In genomic region chr1:72936151-72936740, GRCh38 we compare ENCODE assay signal across 16 cellular contexts.
A peak's percentile ranks its signal among the peaks of the same experiment; 100 is the strongest.
DNase-seq lines count a peak whose midpoint lies in the region; ATAC-seq and TF ChIP-seq lines count a peak whose summit lies in the region.
"Had no signal": no experiment of that assay in that cellular context is flagged by ENCODE, and none has a peak within 500 bp of the region (broad histone marks: within the 10 kb centered on the region; RNA-seq: fewer than 3 reads in every experiment).

No MANE protein-coding gene starts in this region.

- H2AFZ ChIP-seq in PC-3 (ENCODE audit: low read length): peak overlapping the region; percentile 35

- TF ChIP-seq CTCF in PC-3 (conservative IDR thresholded peaks at IDR 0.05; ENCODE audit: low read depth, low read length): no peak
- TF ChIP-seq CTCF in choroid plexus epithelial cell (conservative IDR thresholded peaks at IDR 0.05; ENCODE audit: low read depth, low read length): no peak
- TF ChIP-seq CTCF in osteocyte (IDR thresholded peaks at IDR 0.05): no peak

- H3K27me3 Mint-ChIP-seq in osteocyte (ENCODE audit: unreplicated experiment): no peaks in the 10 kb centered on the region
- H3K27me3 Mint-ChIP-seq: CD4-positive, alpha-beta memory T cell; IgD-negative memory B cell had no signal

- no peaks in the 10 kb centered on the region for H3K27me3 ChIP-seq in PC-3 (ENCODE audit: low read length)
- H3K27me3 ChIP-seq: BE2C had no signal

- no peak overlapping the region for H3K4me3 Mint-ChIP-seq in osteocyte (ENCODE audit: unreplicated experiment)
- H3K4me3 Mint-ChIP-seq: CD4-positive, alpha-beta memory T cell; IgD-negative memory B cell had no signal

- H3K79me2 ChIP-seq in PC-3 (ENCODE audit: low read length): no peaks in the 10 kb centered on the region

- peak; percentile 92 for ATAC-seq in PC-3

- no peaks in the 10 kb centered on the region for H3K36me3 ChIP-seq in PC-3 (ENCODE audit: low read depth, low read length)
- H3K36me3 ChIP-seq: BE2C had no signal

- H3K27ac ChIP-seq in PC-3 (ENCODE audit: low read length): peak overlapping the region; percentile 75

- H3K36me3 Mint-ChIP-seq in osteocyte (ENCODE audit: unreplicated experiment): no peaks in the 10 kb centered on the region
- H3K36me3 Mint-ChIP-seq: CD4-positive, alpha-beta memory T cell; IgD-negative memory B cell had no signal

- no peaks in the 10 kb centered on the region for H3K9me2 ChIP-seq in PC-3 (replicated peaks; ENCODE audit: low read length)

- CTCF ChIA-PET in PC-3 (lab: Charles Lee): no interaction called here

- H3K9ac ChIP-seq in PC-3 (ENCODE audit: low read length): peak overlapping the region; percentile 12; the same call in 1 of the 2 replicates

- no peak overlapping the region for H3K27ac Mint-ChIP-seq in osteocyte (ENCODE audit: unreplicated experiment)
- H3K27ac Mint-ChIP-seq: CD4-positive, alpha-beta memory T cell; IgD-negative memory B cell had no signal

- intact Hi-C loops in PC-3 (cut with micrococcal nuclease): no loop called here

- H3K4me1 ChIP-seq in PC-3 (ENCODE audit: insufficient read depth, low read length): peaks cover 32% of the 10 kb centered on the region
- H3K4me1 ChIP-seq: BE2C had no signal

- H3K4me1 Mint-ChIP-seq in osteocyte (ENCODE audit: unreplicated experiment): peaks cover 5% of the 10 kb centered on the region
- H3K4me1 Mint-ChIP-seq: CD4-positive, alpha-beta memory T cell; IgD-negative memory B cell had no signal

- H3F3A ChIP-seq in PC-3 (ENCODE audit: low read length, unreplicated experiment): no peaks in the 10 kb centered on the region

- DNase-seq in EL (peak; percentile 23), PC-3 (peak; percentile 86), choroid plexus epithelial cell (ENCODE audit: low read depth) (peak; percentile 16), kidney tubule cell (ENCODE audit: low spot score) (peak; percentile 4), NOMO-1 (lab: John Stamatoyannopoulos, UW; ENCODE audit: unreplicated experiment in 2 of 2) (no peak), NCI-H2196 treated with DMSO at 0.1 percent for 48 hours (lab: John Stamatoyannopoulos, UW; ENCODE audit: unreplicated experiment) (no peak), osteocyte (ENCODE audit: extremely low spot score, unreplicated experiment) (no peak)
- DNase-seq: BE2C; CD4-positive, alpha-beta memory T cell; DND-41; H7; NCI-H1417; NCI-H1930; NCI-H2171; NCI-H510A treated with DMSO at 0.1 percent for 48 hours had no signal

- peak overlapping the region; percentile 62 for H3K4me2 ChIP-seq in PC-3 (ENCODE audit: low read length)

- H3K9me3 Mint-ChIP-seq in osteocyte (ENCODE audit: unreplicated experiment): peaks cover 9% of the 10 kb centered on the region

- no peaks in the 10 kb centered on the region for H3K9me3 ChIP-seq in PC-3 (ENCODE audit: low read length)
- H3K9me3 ChIP-seq: BE2C had no signal

- POLR2A ChIA-PET in PC-3 (lab: Charles Lee; ENCODE audit: unreplicated experiment): no interaction called here

- H3K4me3 ChIP-seq in PC-3 (ENCODE audit: low read length) (peak overlapping the region; percentile 14), choroid plexus epithelial cell (ENCODE audit: low read depth, low read length) (no peak overlapping the region)

- no TSS peak for BruUV-seq in PC-3 (replicated peaks; lab: Mats Ljungman, UMichigan)

- H4K20me1 ChIP-seq in PC-3 (ENCODE audit: low read length): no peaks in the 10 kb centered on the region

Comparison
In these comparisons a context has a peak if more than half of its experiments do, and no peak if none do; other contexts are left out.
1. DNase-seq: peak in EL (single experiment), PC-3 (single experiment), choroid plexus epithelial cell (single experiment) and kidney tubule cell (single experiment); none in NOMO-1 (0 of 2), NCI-H2196 treated with DMSO at 0.1 percent for 48 hours (single experiment) and osteocyte (single experiment).